17 cellular contexts compared by ENCODE assay signal in the genomic region with DNA sequence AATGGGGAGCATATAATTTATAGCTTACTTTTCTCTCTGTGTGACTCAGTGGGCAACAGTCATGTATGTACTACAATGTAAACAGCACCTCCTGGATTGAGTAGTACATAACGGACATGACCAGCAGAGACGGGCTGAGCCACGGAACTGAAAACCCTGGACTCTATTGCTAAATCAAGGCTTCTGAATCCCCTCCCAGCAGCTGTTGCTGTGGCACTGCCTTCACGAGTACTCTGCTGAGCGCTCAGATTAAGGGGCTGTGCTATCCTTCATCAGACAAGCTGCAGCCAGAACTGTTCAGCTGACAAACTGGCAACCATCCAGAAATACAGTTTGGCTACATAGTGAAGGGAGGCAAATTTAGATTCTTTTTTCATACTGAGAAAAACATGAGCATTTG.
DNase-seq lines count a peak whose midpoint lies in the region; ATAC-seq, FAIRE-seq and TF ChIP-seq lines count a peak whose summit lies in the region.
"Had no signal": no experiment of that assay in that cellular context is flagged by ENCODE, and none has a peak within 500 bp of the region (broad histone marks: within the 10 kb centered on the region; RNA-seq: fewer than 3 reads in every experiment).

No MANE protein-coding gene starts in this region.

- no peaks in the 10 kb centered on the region for H3K9me3 Mint-ChIP-seq in stimulated activated effector memory CD8-positive, alpha-beta T cell treated with anti-CD3 and anti-CD28 coated beads, Interleukin-12 subunit alpha, Interleukin-12 subunit beta, amount 100 ng/mL, for 72 hours
- peaks cover 0 to 6% of the 10 kb centered on the region in 2 donors for H3K9me3 Mint-ChIP-seq in effector memory CD8-positive, alpha-beta T cell
- H3K9me3 Mint-ChIP-seq in activated naive CD4-positive, alpha-beta T cell treated with anti-CD3 and anti-CD28 coated beads for 36 hours: peaks cover 10% of the 10 kb centered on the region

- TF ChIP-seq POLR2A in GM18505 (IDR thresholded peaks at IDR 0.05; ENCODE audit: borderline replicate concordance, extremely low read depth, insufficient read depth, insufficient read length): no peak

- no peak overlapping the region for H3K4me3 Mint-ChIP-seq in stimulated activated effector memory CD8-positive, alpha-beta T cell treated with anti-CD3 and anti-CD28 coated beads, Interleukin-12 subunit alpha, Interleukin-12 subunit beta, amount 100 ng/mL, for 72 hours
- no peak overlapping the region for H3K4me3 Mint-ChIP-seq in effector memory CD8-positive, alpha-beta T cell
- no peak overlapping the region for H3K4me3 Mint-ChIP-seq in activated naive CD4-positive, alpha-beta T cell treated with anti-CD3 and anti-CD28 coated beads for 36 hours
- H3K4me3 Mint-ChIP-seq: memory B cell had no signal

- H3K27me3 ChIP-seq in bronchial epithelial cell (ENCODE audit: control insufficient read depth, insufficient read depth, low read length): no peaks in the 10 kb centered on the region

- no peak overlapping the region for H3K4me3 ChIP-seq in bronchial epithelial cell (ENCODE audit: low read depth, low read length)
- H3K4me3 ChIP-seq: transverse colon had no signal

- H3K27ac Mint-ChIP-seq in stimulated activated effector memory CD8-positive, alpha-beta T cell treated with anti-CD3 and anti-CD28 coated beads, Interleukin-12 subunit alpha, Interleukin-12 subunit beta, amount 100 ng/mL, for 72 hours: no peak overlapping the region
- no peak overlapping the region for H3K27ac Mint-ChIP-seq in effector memory CD8-positive, alpha-beta T cell
- H3K27ac Mint-ChIP-seq in activated naive CD4-positive, alpha-beta T cell treated with anti-CD3 and anti-CD28 coated beads for 36 hours: no peak overlapping the region
- H3K27ac Mint-ChIP-seq: memory B cell had no signal

- no peaks in the 10 kb centered on the region for H3K36me3 Mint-ChIP-seq in stimulated activated effector memory CD8-positive, alpha-beta T cell treated with anti-CD3 and anti-CD28 coated beads, Interleukin-12 subunit alpha, Interleukin-12 subunit beta, amount 100 ng/mL, for 72 hours
- H3K36me3 Mint-ChIP-seq in effector memory CD8-positive, alpha-beta T cell (ENCODE audit: insufficient read depth): no peaks in the 10 kb centered on the region
- H3K36me3 Mint-ChIP-seq in activated naive CD4-positive, alpha-beta T cell treated with anti-CD3 and anti-CD28 coated beads for 36 hours (ENCODE audit: low read depth): peaks cover 2% of the 10 kb centered on the region

- no peak for FAIRE-seq in bronchial epithelial cell (lab: Jason Lieb, UNC)

- intact Hi-C loops in Right ventricle myocardium superior (cut with DNase I) (no loop called here), cardiac septum (cut with DNase I) (no loop called here)
- intact Hi-C loops in activated naive CD4-positive, alpha-beta T cell treated with anti-CD3 and anti-CD28 coated beads for 36 hours (cut with micrococcal nuclease): no loop called here

- H3K36me3 ChIP-seq in bronchial epithelial cell (ENCODE audit: control insufficient read depth, insufficient read depth, low read length): no peaks in the 10 kb centered on the region
- H3K36me3 ChIP-seq: transverse colon had no signal

- ATAC-seq in Right ventricle myocardium superior (ENCODE audit: poor library complexity): peak; percentile 51
- ATAC-seq in stimulated activated effector memory CD8-positive, alpha-beta T cell treated with anti-CD3 and anti-CD28 coated beads, Interleukin-12 subunit alpha, Interleukin-12 subunit beta, amount 100 ng/mL, for 72 hours: peak; percentile 47
- no peak for ATAC-seq in effector memory CD8-positive, alpha-beta T cell (replicated peaks)
- no peak for ATAC-seq in GM18505 (IDR thresholded peaks at IDR 0.05; ENCODE audit: unreplicated experiment)
- ATAC-seq: activated CD4-positive, CD25-positive, alpha-beta regulatory T cell treated with anti-CD3 and anti-CD28 coated beads, Interleukin-2, amount 50 U/mL, for 24 hours had no signal

- TF ChIP-seq CTCF in bronchial epithelial cell (IDR thresholded peaks at IDR 0.05; ENCODE audit: insufficient read depth, low read length, severe bottlenecking): no peak

- no peaks in the 10 kb centered on the region for H3K27me3 Mint-ChIP-seq in effector memory CD8-positive, alpha-beta T cell
- H3K27me3 Mint-ChIP-seq in activated naive CD4-positive, alpha-beta T cell treated with anti-CD3 and anti-CD28 coated beads for 36 hours (ENCODE audit: low read depth): no peaks in the 10 kb centered on the region
- H3K27me3 Mint-ChIP-seq: memory B cell had no signal

- no peaks in the 10 kb centered on the region for H3K4me1 Mint-ChIP-seq in stimulated activated effector memory CD8-positive, alpha-beta T cell treated with anti-CD3 and anti-CD28 coated beads, Interleukin-12 subunit alpha, Interleukin-12 subunit beta, amount 100 ng/mL, for 72 hours
- no peaks in the 10 kb centered on the region for H3K4me1 Mint-ChIP-seq in effector memory CD8-positive, alpha-beta T cell (ENCODE audit: low read depth in 2 of 2)
- no peaks in the 10 kb centered on the region for H3K4me1 Mint-ChIP-seq in activated naive CD4-positive, alpha-beta T cell treated with anti-CD3 and anti-CD28 coated beads for 36 hours (ENCODE audit: low read depth)

- DNase-seq in Right ventricle myocardium superior (no peak), cardiac septum (ENCODE audit: low spot score) (no peak), NCI-H69 (lab: John Stamatoyannopoulos, UW) (peak; percentile 68), bronchial epithelial cell (ENCODE audit: low read depth) (peak; percentile 53)
- DNase-seq in stimulated activated effector memory CD8-positive, alpha-beta T cell treated with anti-CD3 and anti-CD28 coated beads, Interleukin-12 subunit alpha, Interleukin-12 subunit beta, amount 100 ng/mL, for 72 hours (ENCODE audit: low spot score in 2 of 2): no peak
- DNase-seq in effector memory CD8-positive, alpha-beta T cell: no peak
- DNase-seq in activated naive CD4-positive, alpha-beta T cell treated with anti-CD3 and anti-CD28 coated beads for 36 hours: no peak
- DNase-seq: activated naive CD4-positive, alpha-beta T cell treated with Interleukin-2 at 50 U/mL for 16 hours; foreskin melanocyte; KG1; NCI-H187 treated with DMSO at 0.1 percent for 48 hours; stimulated activated CD4-positive, alpha-beta T cell treated with anti-CD3 and anti-CD28 coated beads, Interleukin-4, amount 100 ng/mL, for 1 hour; T-helper 1 cell; transverse colon had no signal

- CTCF ChIA-PET in activated naive CD4-positive, alpha-beta T cell treated with anti-CD3 and anti-CD28 coated beads for 36 hours (lab: Charles Lee): no interaction called here

Comparison
In these comparisons a context has a peak if more than half of its experiments do, and no peak if none do; other contexts are left out.
1. ATAC-seq: peak in Right ventricle myocardium superior (single experiment) and stimulated activated effector memory CD8-positive, alpha-beta T cell treated with anti-CD3 and anti-CD28 coated beads, Interleukin-12 subunit alpha, Interleukin-12 subunit beta, amount 100 ng/mL, for 72 hours (single experiment); none in effector memory CD8-positive, alpha-beta T cell (single experiment) and GM18505 (single experiment).
2. DNase-seq: peak in NCI-H69 (single experiment) and bronchial epithelial cell (single experiment); none in Right ventricle myocardium superior (single experiment), cardiac septum (single experiment), stimulated activated effector memory CD8-positive, alpha-beta T cell treated with anti-CD3 and anti-CD28 coated beads, Interleukin-12 subunit alpha, Interleukin-12 subunit beta, amount 100 ng/mL, for 72 hours (0 of 2), effector memory CD8-positive, alpha-beta T cell (0 of 3) and activated naive CD4-positive, alpha-beta T cell treated with anti-CD3 and anti-CD28 coated beads for 36 hours (single experiment).